ENCODE assay signal across 17 cellular contexts in genomic region chr12:77645966-77646598, GRCh38.
DNase-seq lines count a peak whose midpoint lies in the region; ATAC-seq and TF ChIP-seq lines count a peak whose summit lies in the region.
"Had no signal": no experiment of that assay in that cellular context is flagged by ENCODE, and none has a peak within 500 bp of the region (broad histone marks: within the 10 kb centered on the region; RNA-seq: fewer than 3 reads in every experiment).

No MANE protein-coding gene starts in this region.

- peak overlapping the region; percentile 75 for H2BK15ac ChIP-seq in mesendoderm (replicated peaks; ENCODE audit: low read depth)

- no peak overlapping the region for H3K56ac ChIP-seq in mesendoderm (ENCODE audit: low read length)

- H3K27me3 ChIP-seq in mesendoderm (ENCODE audit: insufficient read depth, low read length, poor library complexity) (no peaks in the 10 kb centered on the region), colonic mucosa (no peaks in the 10 kb centered on the region)
- H3K27me3 ChIP-seq: transverse colon had no signal

- no peak overlapping the region for H3K4ac ChIP-seq in mesendoderm (ENCODE audit: low read depth, low read length)

- no peaks in the 10 kb centered on the region for H3K79me2 ChIP-seq in mesendoderm (ENCODE audit: control insufficient read depth, insufficient read depth, low read length)

- H2AK5ac ChIP-seq in mesendoderm (ENCODE audit: low read length): no peak overlapping the region

- ATAC-seq in GM19455 (IDR thresholded peaks at IDR 0.05; ENCODE audit: unreplicated experiment) (peak; percentile 57), HG02938 (IDR thresholded peaks at IDR 0.05; ENCODE audit: unreplicated experiment) (peak; percentile 55)

- intact Hi-C loops in colonic mucosa (cut with DNase I): no loop called here

- H2BK5ac ChIP-seq in mesendoderm (ENCODE audit: low read length): no peak overlapping the region

- no peak overlapping the region for H3K27ac ChIP-seq in mesendoderm (ENCODE audit: low read depth, low read length)
- H3K27ac ChIP-seq in colonic mucosa: no peak overlapping the region
- H3K27ac ChIP-seq: prostate gland, transverse colon had no signal

- H3K9ac ChIP-seq in mesendoderm (ENCODE audit: low read length) (no peak overlapping the region), colonic mucosa (ENCODE audit: low read depth in 2 of 2, low read length in 2 of 2) (no peak overlapping the region)

- H3K4me2 ChIP-seq in mesendoderm (ENCODE audit: low read length): no peak overlapping the region

- peak; percentile 10 for DNase-seq in NCI-H2227 (lab: John Stamatoyannopoulos, UW; ENCODE audit: unreplicated experiment)
- DNase-seq in mesendoderm: peak; percentile 57
- no peak for DNase-seq in colonic mucosa
- no peak for DNase-seq in activated CD4-positive, CD25-positive, alpha-beta regulatory T cell (lab: John Stamatoyannopoulos, UW)
- no peak for DNase-seq in activated naive CD8-positive, alpha-beta T cell treated with anti-CD3 and anti-CD28 coated beads for 36 hours
- DNase-seq: activated T-cell treated with anti-CD3 and anti-CD28 coated beads, Interleukin-2, amount 50 U/mL, for 1 hour; amniotic stem cell; CD4-positive, alpha-beta memory T cell; GDM1; NCI-H1417; NCI-H748 treated with DMSO at 0.1 percent for 48 hours; stimulated activated CD4-positive, alpha-beta T cell treated with anti-CD3 and anti-CD28 coated beads, Interleukin-15, amount 100 ng/mL, for 24 hours; transverse colon had no signal

- no peak for TF ChIP-seq CTCF in colonic mucosa (IDR thresholded peaks at IDR 0.05)

- H3K27ac Mint-ChIP-seq in activated naive CD8-positive, alpha-beta T cell treated with anti-CD3 and anti-CD28 coated beads for 36 hours: no peak overlapping the region
- H3K27ac Mint-ChIP-seq: CD4-positive, alpha-beta memory T cell; dendritic cell treated with granulocyte-macrophage colony-stimulating factor and Interleukin-4, amounts not matched to agents 40 ng/mL and 50 ng/mL, for 4 days had no signal

- H2BK120ac ChIP-seq in mesendoderm (ENCODE audit: low read depth, low read length): no peak overlapping the region

- H3K9me3 Mint-ChIP-seq in activated naive CD8-positive, alpha-beta T cell treated with anti-CD3 and anti-CD28 coated beads for 36 hours: no peaks in the 10 kb centered on the region
- H3K9me3 Mint-ChIP-seq: dendritic cell treated with granulocyte-macrophage colony-stimulating factor and Interleukin-4, amounts not matched to agents 40 ng/mL and 50 ng/mL, for 4 days had no signal

- no peak overlapping the region for H3K4me3 ChIP-seq in mesendoderm (ENCODE audit: low read length)
- H3K4me3 ChIP-seq in colonic mucosa: no peak overlapping the region
- H3K4me3 ChIP-seq: prostate gland, transverse colon had no signal

- H3K23ac ChIP-seq in mesendoderm (ENCODE audit: low read length): no peak overlapping the region

- no peak overlapping the region for H3K18ac ChIP-seq in mesendoderm (ENCODE audit: low read length)

- WGBS in mesendoderm (ENCODE audit: extremely low coverage, insufficient coverage, low lambda C conversion rate): no CpG with 5 or more reads among the region's 5 CpGs

- no peaks in the 10 kb centered on the region for H3K36me3 ChIP-seq in mesendoderm (ENCODE audit: control insufficient read depth, insufficient read depth, low read length)
- no peaks in the 10 kb centered on the region for H3K36me3 ChIP-seq in colonic mucosa
- H3K36me3 ChIP-seq: prostate gland, transverse colon had no signal

- no peak overlapping the region for H4K5ac ChIP-seq in mesendoderm (ENCODE audit: low read length)

- H4K8ac ChIP-seq in mesendoderm (ENCODE audit: low read depth, low read length): no peak overlapping the region

- H3K79me1 ChIP-seq in mesendoderm (ENCODE audit: low read length): no peaks in the 10 kb centered on the region

- H3K4me3 Mint-ChIP-seq in activated naive CD8-positive, alpha-beta T cell treated with anti-CD3 and anti-CD28 coated beads for 36 hours: no peak overlapping the region
- H3K4me3 Mint-ChIP-seq: CD4-positive, alpha-beta memory T cell; dendritic cell treated with granulocyte-macrophage colony-stimulating factor and Interleukin-4, amounts not matched to agents 40 ng/mL and 50 ng/mL, for 4 days had no signal

- H3K4me1 Mint-ChIP-seq in activated naive CD8-positive, alpha-beta T cell treated with anti-CD3 and anti-CD28 coated beads for 36 hours: no peaks in the 10 kb centered on the region
- H3K4me1 Mint-ChIP-seq: CD4-positive, alpha-beta memory T cell had no signal

- no peaks in the 10 kb centered on the region for H3K9me3 ChIP-seq in colonic mucosa
- H3K9me3 ChIP-seq: prostate gland, transverse colon had no signal

- H3K4me1 ChIP-seq in mesendoderm (ENCODE audit: control insufficient read depth, low read depth, low read length) (no peaks in the 10 kb centered on the region), colonic mucosa (no peaks in the 10 kb centered on the region)
- H3K4me1 ChIP-seq: prostate gland, transverse colon had no signal

- H3K27me3 Mint-ChIP-seq in activated naive CD8-positive, alpha-beta T cell treated with anti-CD3 and anti-CD28 coated beads for 36 hours: no peaks in the 10 kb centered on the region
- H3K27me3 Mint-ChIP-seq: CD4-positive, alpha-beta memory T cell; dendritic cell treated with granulocyte-macrophage colony-stimulating factor and Interleukin-4, amounts not matched to agents 40 ng/mL and 50 ng/mL, for 4 days had no signal

- H3K36me3 Mint-ChIP-seq in activated naive CD8-positive, alpha-beta T cell treated with anti-CD3 and anti-CD28 coated beads for 36 hours: no peaks in the 10 kb centered on the region
- H3K36me3 Mint-ChIP-seq: CD4-positive, alpha-beta memory T cell had no signal

Comparison
In these comparisons a context has a peak if more than half of its experiments do, and no peak if none do; other contexts are left out.
1. DNase-seq: peak in NCI-H2227 (single experiment) and mesendoderm (single experiment); none in colonic mucosa (single experiment), activated CD4-positive, CD25-positive, alpha-beta regulatory T cell (0 of 4) and activated naive CD8-positive, alpha-beta T cell treated with anti-CD3 and anti-CD28 coated beads for 36 hours (single experiment).